ENCODE assay signal across 19 cellular contexts in the genomic region with DNA sequence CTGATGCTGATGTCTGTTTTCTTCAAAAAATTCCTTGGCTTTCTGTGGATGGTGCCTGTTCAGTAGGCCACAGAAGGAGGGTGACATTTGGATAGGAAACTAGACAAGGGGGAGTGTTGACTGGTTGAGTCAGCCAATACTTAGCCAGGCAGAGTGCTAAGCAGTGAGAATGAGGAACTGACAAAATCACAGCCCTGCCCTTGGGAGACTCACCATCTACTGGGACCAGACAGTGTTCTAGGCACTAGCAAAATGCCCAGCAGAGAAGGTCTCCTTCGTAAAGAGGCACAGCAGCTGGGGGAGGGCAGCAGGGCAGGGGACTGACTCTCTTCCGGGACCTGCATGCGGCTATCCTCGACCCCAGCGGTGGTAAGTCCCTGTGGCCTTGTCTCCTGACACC.
A peak's percentile ranks its signal among the peaks of the same experiment; 100 is the strongest.
DNase-seq lines count a peak whose midpoint lies in the region; ATAC-seq and TF ChIP-seq lines count a peak whose summit lies in the region.
"Had no signal": no experiment of that assay in that cellular context is flagged by ENCODE, and none has a peak within 500 bp of the region (broad histone marks: within the 10 kb centered on the region; RNA-seq: fewer than 3 reads in every experiment).

No MANE protein-coding gene starts in this region.

- H3K27me3 ChIP-seq in OCI-LY3 (ENCODE audit: low read depth, low read length) = no peaks in the 10 kb centered on the region
- H3K27me3 ChIP-seq: right atrium auricular region had no signal

- H3K27ac Mint-ChIP-seq in activated CD8-positive, alpha-beta T cell treated with anti-CD3 and anti-CD28 coated beads for 36 hours = no peak overlapping the region
- H3K27ac Mint-ChIP-seq in activated CD8-positive, alpha-beta T cell treated with anti-CD3 and anti-CD28 coated beads, Interleukin-2, amount 10 ng/mL, durations not matched to agents 7 days and 5 days = no peak overlapping the region
- no peak overlapping the region for H3K27ac Mint-ChIP-seq in stimulated activated effector memory CD8-positive, alpha-beta T cell treated with anti-CD3 and anti-CD28 coated beads, Interleukin-12 subunit alpha, Interleukin-12 subunit beta, amount 100 ng/mL, for 72 hours
- no peak overlapping the region for H3K27ac Mint-ChIP-seq in T-cell
- H3K27ac Mint-ChIP-seq: activated T-cell treated with anti-CD3 and anti-CD28 coated beads, Interleukin-2, amount 50 U/mL, for 24 hours; neural progenitor cell had no signal

- no peaks in the 10 kb centered on the region for H4K20me1 ChIP-seq in OCI-LY3 (ENCODE audit: insufficient read depth, low read length)

- no peak overlapping the region for H3K27ac ChIP-seq in OCI-LY3 (ENCODE audit: low read length)
- H3K27ac ChIP-seq: hepatocyte, neural progenitor cell, right atrium auricular region, suprapubic skin had no signal

- peaks cover 20% of the 10 kb centered on the region for H3K4me1 Mint-ChIP-seq in activated CD8-positive, alpha-beta T cell treated with anti-CD3 and anti-CD28 coated beads for 36 hours (ENCODE audit: low read depth)
- H3K4me1 Mint-ChIP-seq in activated CD8-positive, alpha-beta T cell treated with anti-CD3 and anti-CD28 coated beads, Interleukin-2, amount 10 ng/mL, durations not matched to agents 7 days and 5 days (ENCODE audit: low read depth) = peaks cover 18% of the 10 kb centered on the region
- H3K4me1 Mint-ChIP-seq in stimulated activated effector memory CD8-positive, alpha-beta T cell treated with anti-CD3 and anti-CD28 coated beads, Interleukin-12 subunit alpha, Interleukin-12 subunit beta, amount 100 ng/mL, for 72 hours = peaks cover 27% of the 10 kb centered on the region
- H3K4me1 Mint-ChIP-seq in T-cell = peaks cover 5 to 17% (median 17%) of the 10 kb centered on the region in 3 donors

- CTCF ChIA-PET in activated CD8-positive, alpha-beta T cell treated with anti-CD3 and anti-CD28 coated beads for 36 hours (lab: Charles Lee) = interaction anchor here (1.5 kb wide), 1 partner anchor 181 kb away, joined by 4 read pairs; no protein-coding TSS in a partner anchor
- CTCF ChIA-PET in activated CD8-positive, alpha-beta T cell treated with anti-CD3 and anti-CD28 coated beads, Interleukin-2, amount 10 ng/mL, durations not matched to agents 7 days and 5 days (lab: Charles Lee) = interaction anchor here (1.1 to 1.7 kb wide), 2 partner anchors 14 to 181 kb away, joined by 3 to 10 read pairs; no protein-coding TSS in a partner anchor
- CTCF ChIA-PET in T-cell (lab: Charles Lee) = no interaction called here

- H3K27me3 Mint-ChIP-seq in activated CD8-positive, alpha-beta T cell treated with anti-CD3 and anti-CD28 coated beads for 36 hours = no peaks in the 10 kb centered on the region
- no peaks in the 10 kb centered on the region for H3K27me3 Mint-ChIP-seq in activated CD8-positive, alpha-beta T cell treated with anti-CD3 and anti-CD28 coated beads, Interleukin-2, amount 10 ng/mL, durations not matched to agents 7 days and 5 days (ENCODE audit: low read depth)
- peaks cover 0 to 4% of the 10 kb centered on the region in 2 donors for H3K27me3 Mint-ChIP-seq in T-cell

- H2AFZ ChIP-seq in OCI-LY3 (ENCODE audit: low read depth, low read length) = no peak overlapping the region
- H2AFZ ChIP-seq: hepatocyte, neural progenitor cell had no signal

- TF ChIP-seq CTCF in activated CD8-positive, alpha-beta T cell treated with anti-CD3 and anti-CD28 coated beads for 36 hours (IDR thresholded peaks at IDR 0.05) = no peak
- TF ChIP-seq CTCF in OCI-LY3 (IDR thresholded peaks at IDR 0.05; ENCODE audit: low read depth, low read length) = no peak

- no peaks in the 10 kb centered on the region for H3K36me3 ChIP-seq in OCI-LY3 (replicated peaks; ENCODE audit: low read depth, low read length)
- H3K36me3 ChIP-seq: neural progenitor cell, right atrium auricular region, suprapubic skin had no signal

- peak; percentile 11 for DNase-seq in activated CD8-positive, alpha-beta T cell treated with anti-CD3 and anti-CD28 coated beads for 36 hours
- no peak for DNase-seq in activated CD8-positive, alpha-beta T cell treated with anti-CD3 and anti-CD28 coated beads, Interleukin-2, amount 10 ng/mL, durations not matched to agents 7 days and 5 days
- no peak for DNase-seq in stimulated activated effector memory CD8-positive, alpha-beta T cell treated with anti-CD3 and anti-CD28 coated beads, Interleukin-12 subunit alpha, Interleukin-12 subunit beta, amount 100 ng/mL, for 72 hours (ENCODE audit: low spot score in 2 of 2)
- no peak for DNase-seq in nucleus accumbens (lab: John Stamatoyannopoulos, UW)
- DNase-seq in T-cell = no peak
- DNase-seq: activated T-cell treated with anti-CD3 and anti-CD28 coated beads, Interleukin-2, amount 50 U/mL, for 24 hours; amniotic stem cell; CD8-positive, alpha-beta memory T cell; kidney; NCI-H1694; Right ventricle myocardium superior; T-helper 17 cell had no signal

- no peak overlapping the region for H3K4me3 Mint-ChIP-seq in activated CD8-positive, alpha-beta T cell treated with anti-CD3 and anti-CD28 coated beads for 36 hours
- no peak overlapping the region for H3K4me3 Mint-ChIP-seq in activated CD8-positive, alpha-beta T cell treated with anti-CD3 and anti-CD28 coated beads, Interleukin-2, amount 10 ng/mL, durations not matched to agents 7 days and 5 days
- H3K4me3 Mint-ChIP-seq in stimulated activated effector memory CD8-positive, alpha-beta T cell treated with anti-CD3 and anti-CD28 coated beads, Interleukin-12 subunit alpha, Interleukin-12 subunit beta, amount 100 ng/mL, for 72 hours = no peak overlapping the region
- H3K4me3 Mint-ChIP-seq in T-cell = no peak overlapping the region
- H3K4me3 Mint-ChIP-seq: activated T-cell treated with anti-CD3 and anti-CD28 coated beads, Interleukin-2, amount 50 U/mL, for 24 hours; neural progenitor cell; T-helper 17 cell had no signal

- H3K9me3 Mint-ChIP-seq in activated CD8-positive, alpha-beta T cell treated with anti-CD3 and anti-CD28 coated beads for 36 hours = no peaks in the 10 kb centered on the region
- H3K9me3 Mint-ChIP-seq in activated CD8-positive, alpha-beta T cell treated with anti-CD3 and anti-CD28 coated beads, Interleukin-2, amount 10 ng/mL, durations not matched to agents 7 days and 5 days (ENCODE audit: insufficient read depth) = no peaks in the 10 kb centered on the region
- no peaks in the 10 kb centered on the region for H3K9me3 Mint-ChIP-seq in stimulated activated effector memory CD8-positive, alpha-beta T cell treated with anti-CD3 and anti-CD28 coated beads, Interleukin-12 subunit alpha, Interleukin-12 subunit beta, amount 100 ng/mL, for 72 hours
- no peaks in the 10 kb centered on the region for H3K9me3 Mint-ChIP-seq in T-cell
- H3K9me3 Mint-ChIP-seq: activated T-cell treated with anti-CD3 and anti-CD28 coated beads, Interleukin-2, amount 50 U/mL, for 24 hours; neural progenitor cell had no signal

- POLR2A ChIA-PET in activated CD8-positive, alpha-beta T cell treated with anti-CD3 and anti-CD28 coated beads for 36 hours (lab: Charles Lee) = no interaction called here
- POLR2A ChIA-PET in activated CD8-positive, alpha-beta T cell treated with anti-CD3 and anti-CD28 coated beads, Interleukin-2, amount 10 ng/mL, durations not matched to agents 7 days and 5 days (lab: Charles Lee) = interaction anchor here (0.5 to 0.7 kb wide), 2 partner anchors 186 to 249 kb away, joined by 3 read pairs; no protein-coding TSS in a partner anchor
- POLR2A ChIA-PET in T-cell (lab: Charles Lee) = no interaction called here

- intact Hi-C loops in activated CD8-positive, alpha-beta T cell treated with anti-CD3 and anti-CD28 coated beads for 36 hours (cut with micrococcal nuclease) = no loop called here

- H3K9ac ChIP-seq in OCI-LY3 (ENCODE audit: low read length) = no peak overlapping the region
- H3K9ac ChIP-seq: neural progenitor cell had no signal

- H3K4me1 ChIP-seq in OCI-LY3 (ENCODE audit: low read length) = peaks cover 45% of the 10 kb centered on the region
- H3K4me1 ChIP-seq: suprapubic skin had no signal

- H3K36me3 Mint-ChIP-seq in activated CD8-positive, alpha-beta T cell treated with anti-CD3 and anti-CD28 coated beads for 36 hours (ENCODE audit: low read depth) = no peaks in the 10 kb centered on the region
- no peaks in the 10 kb centered on the region for H3K36me3 Mint-ChIP-seq in activated CD8-positive, alpha-beta T cell treated with anti-CD3 and anti-CD28 coated beads, Interleukin-2, amount 10 ng/mL, durations not matched to agents 7 days and 5 days (ENCODE audit: low read depth)
- no peaks in the 10 kb centered on the region for H3K36me3 Mint-ChIP-seq in stimulated activated effector memory CD8-positive, alpha-beta T cell treated with anti-CD3 and anti-CD28 coated beads, Interleukin-12 subunit alpha, Interleukin-12 subunit beta, amount 100 ng/mL, for 72 hours
- H3K36me3 Mint-ChIP-seq in T-cell = no peaks in the 10 kb centered on the region
- H3K36me3 Mint-ChIP-seq: CD8-positive, alpha-beta memory T cell; neural progenitor cell had no signal

- H3K4me2 ChIP-seq in OCI-LY3 (ENCODE audit: low read length) = peak overlapping the region; percentile 52
- H3K4me2 ChIP-seq: hepatocyte had no signal

- H3K4me3 ChIP-seq in OCI-LY3 (ENCODE audit: low read length) = peak overlapping the region; percentile 21; the same call in 1 of the 2 replicates
- H3K4me3 ChIP-seq: hepatocyte, neural progenitor cell, right atrium auricular region, suprapubic skin had no signal

- H3K79me2 ChIP-seq in OCI-LY3 (ENCODE audit: low read length) = no peaks in the 10 kb centered on the region
- H3K79me2 ChIP-seq: hepatocyte had no signal

- no peaks in the 10 kb centered on the region for H3K9me3 ChIP-seq in OCI-LY3 (ENCODE audit: insufficient read depth, low read length)
- H3K9me3 ChIP-seq: right atrium auricular region, suprapubic skin had no signal

- peak; percentile 77 for ATAC-seq in activated CD8-positive, alpha-beta T cell treated with anti-CD3 and anti-CD28 coated beads for 36 hours
- ATAC-seq in activated CD8-positive, alpha-beta T cell treated with anti-CD3 and anti-CD28 coated beads, Interleukin-2, amount 10 ng/mL, durations not matched to agents 7 days and 5 days = no peak
- ATAC-seq in GM21717 (IDR thresholded peaks at IDR 0.05; ENCODE audit: unreplicated experiment) (peak; percentile 57), T-cell (replicated peaks in 1 of 4) (no peak), HG03521 (IDR thresholded peaks at IDR 0.05; ENCODE audit: unreplicated experiment) (no peak)
- peak; percentile 67 for ATAC-seq in stimulated activated effector memory CD8-positive, alpha-beta T cell treated with anti-CD3 and anti-CD28 coated beads, Interleukin-12 subunit alpha, Interleukin-12 subunit beta, amount 100 ng/mL, for 72 hours
- ATAC-seq: T-helper 17 cell had no signal

Comparison
In these comparisons a context has a peak if more than half of its experiments do, and no peak if none do; other contexts are left out.
1. ATAC-seq: peak in activated CD8-positive, alpha-beta T cell treated with anti-CD3 and anti-CD28 coated beads for 36 hours (single experiment), GM21717 (single experiment) and stimulated activated effector memory CD8-positive, alpha-beta T cell treated with anti-CD3 and anti-CD28 coated beads, Interleukin-12 subunit alpha, Interleukin-12 subunit beta, amount 100 ng/mL, for 72 hours (single experiment); none in activated CD8-positive, alpha-beta T cell treated with anti-CD3 and anti-CD28 coated beads, Interleukin-2, amount 10 ng/mL, durations not matched to agents 7 days and 5 days (single experiment), T-cell (0 of 4) and HG03521 (single experiment).
2. CTCF ChIA-PET loops: an anchor here in activated CD8-positive, alpha-beta T cell treated with anti-CD3 and anti-CD28 coated beads for 36 hours (1.5 kb wide) and activated CD8-positive, alpha-beta T cell treated with anti-CD3 and anti-CD28 coated beads, Interleukin-2, amount 10 ng/mL, durations not matched to agents 7 days and 5 days (1.1 to 1.7 kb wide); none called in T-cell.